9 cellular contexts compared by ENCODE assay signal in the genomic region with DNA sequence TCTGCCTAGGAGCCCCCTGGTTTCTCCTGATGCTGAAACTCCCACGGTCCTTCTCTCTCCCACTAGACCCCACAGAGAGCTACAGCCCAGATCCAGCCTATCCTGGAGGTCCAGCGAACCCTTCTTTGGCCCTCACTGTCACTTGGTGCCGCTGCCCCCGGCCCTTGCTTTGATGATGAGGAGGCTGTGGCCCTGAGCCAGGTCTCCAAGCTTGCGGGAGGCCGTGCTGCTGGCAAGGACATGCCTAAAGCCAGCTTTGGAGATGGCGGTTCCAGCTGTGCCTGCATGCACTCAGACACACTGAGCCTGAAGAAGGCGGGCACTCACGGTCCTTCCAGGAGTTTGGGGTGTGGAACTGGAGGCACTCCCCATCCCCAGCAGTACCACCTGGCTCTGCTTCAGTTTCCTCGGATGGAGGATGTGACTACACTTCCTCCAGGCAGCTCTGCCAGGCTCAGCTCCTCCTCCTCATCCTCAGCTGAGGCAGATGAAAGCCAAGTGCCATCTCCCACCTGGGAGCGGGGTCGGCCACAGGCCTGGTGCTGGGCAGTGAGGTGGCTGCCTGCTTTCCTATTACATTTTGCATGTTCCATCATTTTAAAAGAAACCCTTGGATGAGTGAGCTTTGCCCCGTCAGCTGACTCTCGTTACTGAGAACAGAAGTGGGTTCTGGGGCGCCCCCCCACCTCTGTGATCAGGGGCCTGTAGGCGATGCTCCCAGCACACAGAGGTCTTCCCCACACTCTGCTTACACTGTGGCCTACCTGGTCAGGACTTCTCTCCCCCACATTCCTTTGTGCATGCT. TPM values are rescaled to one million over a fixed set of nuclear protein-coding genes. Genes with fewer than 3 reads are reported as not detected.
A peak's percentile ranks its signal among the peaks of the same experiment; 100 is the strongest.
DNase-seq lines count a peak whose midpoint lies in the region; ATAC-seq and TF ChIP-seq lines count a peak whose summit lies in the region.
"Had no signal": no experiment of that assay in that cellular context is flagged by ENCODE, and none has a peak within 500 bp of the region (broad histone marks: within the 10 kb centered on the region; RNA-seq: fewer than 3 reads in every experiment).

No MANE protein-coding gene starts in this region.

- H3K27me3 ChIP-seq in DOHH2 (ENCODE audit: control insufficient read depth, low read length) (no peaks in the 10 kb centered on the region), NT2/D1 (ENCODE audit: insufficient read depth, insufficient read length) (no peaks in the 10 kb centered on the region), colonic mucosa (no peaks in the 10 kb centered on the region), neuronal stem cell (ENCODE audit: control insufficient read depth in 3 of 3, insufficient read depth in 3 of 3, low read depth in 1 of 3, low read length in 3 of 3) (no peaks in the 10 kb centered on the region)
- H3K27me3 ChIP-seq: SJCRH30 had no signal

- peak overlapping the region; percentile 15 for H3K18ac ChIP-seq in neuronal stem cell (ENCODE audit: low read length)

- no peak overlapping the region for H3K4ac ChIP-seq in neuronal stem cell (ENCODE audit: low read length)

- peak overlapping the region; percentile 30 for H3K4me3 ChIP-seq in DOHH2 (ENCODE audit: low read length)
- no peak overlapping the region for H3K4me3 ChIP-seq in NT2/D1 (ENCODE audit: insufficient read length, low read depth)
- H3K4me3 ChIP-seq in colonic mucosa, result no peak overlapping the region
- peak overlapping the region in 1 of 2 donors; percentile 55 for H3K4me3 ChIP-seq in neuronal stem cell (ENCODE audit: low read length in 2 of 2)
- H3K4me3 ChIP-seq: SJCRH30 had no signal

- H4K91ac ChIP-seq in neuronal stem cell (ENCODE audit: low read depth, low read length, poor library complexity), result no peak overlapping the region

- H4K8ac ChIP-seq in neuronal stem cell (ENCODE audit: low read depth, low read length), result no peak overlapping the region

- H3K4me2 ChIP-seq in DOHH2 (ENCODE audit: low read length), result peak overlapping the region; percentile 60
- H3K4me2 ChIP-seq in neuronal stem cell (ENCODE audit: insufficient read depth, low read length, poor library complexity, severe bottlenecking), result no peak overlapping the region

- H3K27ac ChIP-seq in DOHH2 (ENCODE audit: low read depth, low read length) (peak overlapping the region; percentile 38; the same call in 1 of the 2 replicates), colonic mucosa (peak overlapping the region; percentile 39), neuronal stem cell (replicated peaks; ENCODE audit: low read length) (no peak overlapping the region)
- H3K27ac ChIP-seq: SJCRH30 had no signal

- H2BK15ac ChIP-seq in neuronal stem cell (ENCODE audit: low read length), result no peak overlapping the region

- H3K9me3 ChIP-seq in DOHH2 (ENCODE audit: control insufficient read depth, insufficient read depth, low read length) (no peaks in the 10 kb centered on the region), NT2/D1 (ENCODE audit: insufficient read depth, low read length) (no peaks in the 10 kb centered on the region), colonic mucosa (no peaks in the 10 kb centered on the region), neuronal stem cell (replicated peaks in 1 of 2; ENCODE audit: control insufficient read depth in 2 of 2, insufficient read depth in 1 of 2, low read depth in 1 of 2, low read length in 2 of 2) (no peaks in the 10 kb centered on the region)
- H3K9me3 ChIP-seq: SJCRH30 had no signal

- no peak overlapping the region for H2BK5ac ChIP-seq in neuronal stem cell (ENCODE audit: low read length)

- DNase-seq in NT2/D1 (ENCODE audit: low read depth, low spot score) (no peak), colonic mucosa (no peak), neuronal stem cell (ENCODE audit: low spot score) (no peak), NCI-H1092 (lab: John Stamatoyannopoulos, UW) (no peak), globus pallidus (ENCODE audit: low spot score) (no peak)
- DNase-seq: NCI-H146, SJCRH30 had no signal

- no peak overlapping the region for H2AFZ ChIP-seq in neuronal stem cell (ENCODE audit: low read length)

- TF ChIP-seq CTCF in DOHH2 (IDR thresholded peaks at IDR 0.05; ENCODE audit: low read depth, low read length, poor library complexity, severe bottlenecking) (no peak), colonic mucosa (IDR thresholded peaks at IDR 0.05) (no peak)

- 0 out of 2 replicates have a peak, but pooled peaks cover 2% of the 10 kb centered on the region for H4K20me1 ChIP-seq in DOHH2 (ENCODE audit: control insufficient read depth, insufficient read depth, low read depth, low read length)

- H3K4me1 ChIP-seq in DOHH2 (ENCODE audit: control insufficient read depth, low read length), result peaks cover 39% of the 10 kb centered on the region
- H3K4me1 ChIP-seq in NT2/D1 (ENCODE audit: insufficient read depth, insufficient read length), result peaks cover 9% of the 10 kb centered on the region
- H3K4me1 ChIP-seq in colonic mucosa, result peaks cover 13% of the 10 kb centered on the region
- peaks cover 0 to 8% of the 10 kb centered on the region in 2 donors for H3K4me1 ChIP-seq in neuronal stem cell (ENCODE audit: control insufficient read depth in 2 of 2, insufficient read depth in 1 of 2, low read depth in 1 of 2, low read length in 2 of 2)
- H3K4me1 ChIP-seq: SJCRH30 had no signal

- peak overlapping the region; percentile 67 for H3K23ac ChIP-seq in neuronal stem cell (ENCODE audit: low read depth, low read length, poor library complexity)

- H3K9ac ChIP-seq in NT2/D1 (ENCODE audit: insufficient read length, low read depth), result peak overlapping the region; percentile 3
- H3K9ac ChIP-seq in colonic mucosa (ENCODE audit: low read depth in 2 of 2, low read length in 2 of 2), result no peak overlapping the region
- H3K9ac ChIP-seq in neuronal stem cell (ENCODE audit: low read depth, low read length, poor library complexity), result peak overlapping the region; percentile 54

- no CpG with 5 or more reads among the region's 16 CpGs for WGBS in neuronal stem cell (ENCODE audit: extremely low coverage in 2 of 2, insufficient read length in 2 of 2, insufficient replicate concordance in 1 of 2), 2 donors

- H3K36me3 ChIP-seq in DOHH2 (ENCODE audit: control insufficient read depth, low read length) (peaks cover 52% of the 10 kb centered on the region), NT2/D1 (ENCODE audit: insufficient read depth, insufficient read length, low read length) (peaks cover 72% of the 10 kb centered on the region), colonic mucosa (peaks cover 10% of the 10 kb centered on the region), neuronal stem cell (replicated peaks in 1 of 2; ENCODE audit: control insufficient read depth in 2 of 2, insufficient read depth in 2 of 2, low read length in 2 of 2) (peaks cover 32 to 61% of the 10 kb centered on the region in 2 donors)

- peaks cover 3% of the 10 kb centered on the region; the same call in 1 of the 2 replicates for H3F3A ChIP-seq in DOHH2 (ENCODE audit: control insufficient read depth, insufficient read depth)

- no peak overlapping the region for H2AK5ac ChIP-seq in neuronal stem cell (ENCODE audit: low read depth, low read length)

- no peaks in the 10 kb centered on the region for H3K9me2 ChIP-seq in DOHH2 (replicated peaks; ENCODE audit: control insufficient read depth, low read length)

- no peak overlapping the region for H3K14ac ChIP-seq in neuronal stem cell (ENCODE audit: low read length)

- no peak for ATAC-seq in HG03442 (IDR thresholded peaks at IDR 0.05; ENCODE audit: unreplicated experiment)

- peaks cover 5% of the 10 kb centered on the region for H3K79me1 ChIP-seq in neuronal stem cell (ENCODE audit: low read depth, low read length)

- peaks cover 11% of the 10 kb centered on the region for H3K79me2 ChIP-seq in DOHH2 (ENCODE audit: control insufficient read depth, low read length)

- no peak overlapping the region for H2BK12ac ChIP-seq in neuronal stem cell (ENCODE audit: low read length)

- no peak overlapping the region for H2BK120ac ChIP-seq in neuronal stem cell (ENCODE audit: low read depth, low read length)

- intact Hi-C loops in colonic mucosa (cut with DNase I), result no loop called here

RNA-seq across cellular contexts. Expression of a gene that starts 9.0 kb away (rescaled TPM):
- 10 to 100 TPM; 43.6 to 61.3 TPM for total RNA-seq in colonic mucosa
- 14.8 TPM for polyA plus RNA-seq in neuronal stem cell (2013, experiment 1 of 2)
- 15.1 TPM for polyA plus RNA-seq in neuronal stem cell (2013, experiment 2 of 2)

RNA-seq across cellular contexts. Expression of a gene that starts 45.8 kb away (rescaled TPM):
- total RNA-seq in colonic mucosa, result 10 to 100 TPM; 62.2 to 70.8 TPM
- polyA plus RNA-seq in neuronal stem cell (2013, experiment 1 of 2), result 8.1 TPM
- polyA plus RNA-seq in neuronal stem cell (2013, experiment 2 of 2), result 8.7 TPM

Comparison
In these comparisons a context has a peak if more than half of its experiments do, and no peak if none do; other contexts are left out.
1. H3K9ac ChIP-seq: peak in NT2/D1 (single experiment) and neuronal stem cell (single experiment); none in colonic mucosa (0 of 2).